1 cellular context compared by ENCODE assay signal in genomic region chr17:80797741-80798594, GRCh38.
TF ChIP-seq lines count a peak whose summit lies in the region.

No MANE protein-coding gene starts in this region.

TF ChIP-seq in IMR-90, 13 proteins besides CTCF, POLR2A, EP300 and RAD21 (continued from another document):
- no peak for TF ChIP-seq ELK1 (IDR thresholded peaks at IDR 0.05; ENCODE audit: borderline replicate concordance, low read depth, low read length)
